In genomic region chr10:131426530-131426898, GRCh38 we compare ENCODE assay signal across 1 cellular context.
TF ChIP-seq lines count a peak whose summit lies in the region.

No MANE protein-coding gene starts in this region.

TF ChIP-seq in HepG2, 621 proteins besides CTCF, POLR2A, EP300 and RAD21 (continued from another document):
- TF ChIP-seq ISX (CRISPR knock-in tag; conservative IDR thresholded peaks at IDR 0.05) = no peak
- TF ChIP-seq DZIP1 (CRISPR knock-in tag; IDR thresholded peaks at IDR 0.05) = no peak
- no peak for TF ChIP-seq ZSCAN21 (CRISPR knock-in tag; IDR thresholded peaks at IDR 0.05; ENCODE audit: borderline replicate concordance)
- no peak for TF ChIP-seq THRA (CRISPR knock-in tag; IDR thresholded peaks at IDR 0.05; ENCODE audit: borderline replicate concordance)
- no peak for TF ChIP-seq ZFP41 (CRISPR knock-in tag; IDR thresholded peaks at IDR 0.05; ENCODE audit: borderline replicate concordance)
TF ChIP-seq in HepG2: peak in this region for 0.
